ENCODE assay signal across 7 cellular contexts in genomic region chr10:104631946-104632345, GRCh38. TPM values are rescaled to one million over a fixed set of nuclear protein-coding genes. Genes with fewer than 3 reads are reported as not detected.
"Had no signal": no experiment of that assay in that cellular context is flagged by ENCODE, and none has a peak within 500 bp of the region (broad histone marks: within the 10 kb centered on the region; RNA-seq: fewer than 3 reads in every experiment).

No MANE protein-coding gene starts in this region.

- DNase-seq: IMR-90, KBM-7, KG1 had no signal

- ATAC-seq: HepG2, K562 had no signal

- H3K27ac ChIP-seq: HL-60 had no signal

- H3K4me3 ChIP-seq: K562 had no signal

RNA-seq across cellular contexts. Expression of gene SORCS3, which starts 9.1 kb away (rescaled TPM):
- total RNA-seq: HepG2, HT-29, IMR-90, K562 had no signal
